Comparison of ENCODE assay signal across 16 cellular contexts in genomic region chr2:234377761-234378341, GRCh38.
A peak's percentile ranks its signal among the peaks of the same experiment; 100 is the strongest.
DNase-seq lines count a peak whose midpoint lies in the region; ATAC-seq and TF ChIP-seq lines count a peak whose summit lies in the region.
"Had no signal": no experiment of that assay in that cellular context is flagged by ENCODE, and none has a peak within 500 bp of the region (broad histone marks: within the 10 kb centered on the region; RNA-seq: fewer than 3 reads in every experiment).

No MANE protein-coding gene starts in this region.

- no peaks in the 10 kb centered on the region for H3K27me3 ChIP-seq in BLaER1
- H3K27me3 ChIP-seq: testis had no signal

- no peak overlapping the region for H3K4me3 ChIP-seq in BLaER1
- H3K4me3 ChIP-seq: PC-9, testis had no signal

- no peak overlapping the region for H3K9ac ChIP-seq in BLaER1

- H3K4me1 Mint-ChIP-seq in chondrocyte (ENCODE audit: low read depth) (peaks cover 40% of the 10 kb centered on the region), nephron progenitor cell (peaks cover 57% of the 10 kb centered on the region)

- peaks cover 6% of the 10 kb centered on the region; the same call in 1 of the 2 replicates for H3K9me3 ChIP-seq in BLaER1
- H3K9me3 ChIP-seq: neutrophil, testis had no signal

- H3K27ac ChIP-seq in BLaER1 = no peak overlapping the region
- H3K27ac ChIP-seq: neutrophil, PC-9, testis had no signal

- H3K36me3 ChIP-seq in BLaER1 = no peaks in the 10 kb centered on the region
- H3K36me3 ChIP-seq: neutrophil had no signal

- peak overlapping the region; percentile 34 for H3K4me2 ChIP-seq in BLaER1
- H3K4me2 ChIP-seq: PC-9 had no signal

- peaks cover 8% of the 10 kb centered on the region for H3K4me1 ChIP-seq in BLaER1

- no peaks in the 10 kb centered on the region for H3K27me3 Mint-ChIP-seq in chondrocyte (ENCODE audit: low read depth)
- peaks cover 4% of the 10 kb centered on the region for H3K27me3 Mint-ChIP-seq in nephron progenitor cell (ENCODE audit: low read depth, poor library complexity)

- H3K27ac Mint-ChIP-seq in chondrocyte (ENCODE audit: unreplicated experiment) = peak overlapping the region; percentile 98
- H3K27ac Mint-ChIP-seq in nephron progenitor cell = peak overlapping the region; percentile 85

- no peaks in the 10 kb centered on the region for H4K20me1 ChIP-seq in BLaER1

- DNase-seq in M059J (ENCODE audit: low read depth) = peak; percentile 31
- DNase-seq in chondrocyte (ENCODE audit: low spot score) = no peak
- peak; percentile 38 for DNase-seq in nephron progenitor cell
- no peak for DNase-seq in C1 segment of cervical spinal cord (lab: John Stamatoyannopoulos, UW)
- DNase-seq in H4 (ENCODE audit: low spot score) = no peak
- DNase-seq: activated gamma-delta T cell; effector CD8-positive, alpha-beta T cell; NCI-H1417; stimulated activated CD4-positive, alpha-beta T cell treated with anti-CD3 and anti-CD28 coated beads, Interleukin-4, amount 100 ng/mL, for 1 hour; testis had no signal

- TF ChIP-seq CTCF in chondrocyte (IDR thresholded peaks at IDR 0.05) (no peak), nephron progenitor cell (IDR thresholded peaks at IDR 0.05) (no peak)

- no peak for ATAC-seq in HG02571 (IDR thresholded peaks at IDR 0.05; ENCODE audit: unreplicated experiment)
- ATAC-seq in HG02840 (IDR thresholded peaks at IDR 0.05; ENCODE audit: low FRiP score, unreplicated experiment) = no peak
- ATAC-seq: HCT116 had no signal

- H3K36me3 Mint-ChIP-seq in chondrocyte (ENCODE audit: low read depth) = no peaks in the 10 kb centered on the region
- H3K36me3 Mint-ChIP-seq in nephron progenitor cell (ENCODE audit: low read depth) = no peaks in the 10 kb centered on the region

- no peaks in the 10 kb centered on the region for H3K9me3 Mint-ChIP-seq in chondrocyte (ENCODE audit: low read depth)
- peaks cover 16% of the 10 kb centered on the region for H3K9me3 Mint-ChIP-seq in nephron progenitor cell

- H3K4me3 Mint-ChIP-seq in chondrocyte (ENCODE audit: unreplicated experiment) (peak overlapping the region; percentile 42), nephron progenitor cell (peak overlapping the region; percentile 60)

Comparison
In these comparisons a context has a peak if more than half of its experiments do, and no peak if none do; other contexts are left out.
1. DNase-seq: peak in M059J (single experiment) and nephron progenitor cell (single experiment); none in chondrocyte (single experiment), C1 segment of cervical spinal cord (0 of 14) and H4 (single experiment).